2 cellular contexts compared by ENCODE assay signal in genomic region chr2:98087447-98088065, GRCh38.
TF ChIP-seq lines count a peak whose summit lies in the region.

No MANE protein-coding gene starts in this region.

TF ChIP-seq in HepG2, 621 proteins besides CTCF, POLR2A, EP300 and RAD21:
- TF ChIP-seq ZNF607 (CRISPR knock-in tag; IDR thresholded peaks at IDR 0.05; ENCODE audit: borderline replicate concordance) (no peak), ISX (CRISPR knock-in tag; conservative IDR thresholded peaks at IDR 0.05) (no peak), BRF2 (CRISPR knock-in tag; IDR thresholded peaks at IDR 0.05) (no peak), TP53 (CRISPR knock-in tag; conservative IDR thresholded peaks at IDR 0.05) (no peak), ZNF570 (CRISPR knock-in tag; IDR thresholded peaks at IDR 0.05; ENCODE audit: borderline replicate concordance) (no peak), GABPA (IDR thresholded peaks at IDR 0.05; ENCODE audit: low read depth, low read length) (no peak), GABPA (CRISPR knock-in tag; IDR thresholded peaks at IDR 0.05; ENCODE audit: low read depth) (no peak)

TF ChIP-seq in GM12878, 131 proteins besides CTCF, POLR2A, EP300 and RAD21:
- TF ChIP-seq EZH2 (IDR thresholded peaks at IDR 0.05; ENCODE audit: borderline replicate concordance, control insufficient read depth, low read depth, low read length): no peak
- TF ChIP-seq RBBP5 (conservative IDR thresholded peaks at IDR 0.05): no peak
